ENCODE assay signal across 22 cellular contexts in the genomic region with DNA sequence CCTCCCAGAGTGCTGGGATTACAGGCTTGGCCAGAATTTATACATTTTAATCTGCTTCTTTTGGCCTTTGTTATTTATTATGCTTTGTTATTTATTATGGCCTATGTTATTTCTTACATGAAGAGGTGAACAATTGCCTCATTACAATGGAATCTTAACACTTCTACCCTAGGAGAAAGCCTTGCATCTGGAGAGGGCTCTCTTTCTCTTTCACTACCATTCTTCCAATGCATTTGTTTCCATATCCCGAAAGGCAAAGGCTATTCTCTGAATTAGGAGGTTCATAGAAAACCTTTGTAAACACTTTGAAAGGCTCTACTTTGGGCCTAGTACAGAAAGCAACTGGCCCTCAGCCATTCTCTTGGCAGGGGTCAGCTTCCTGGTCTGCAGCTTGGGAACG.
"Had no signal": no experiment of that assay in that cellular context is flagged by ENCODE, and none has a peak within 500 bp of the region (broad histone marks: within the 10 kb centered on the region; RNA-seq: fewer than 3 reads in every experiment).

No MANE protein-coding gene starts in this region.

- H3K4me1 Mint-ChIP-seq: IgD-negative memory B cell, T-cell had no signal

- H3K4me2 ChIP-seq: SK-N-SH had no signal

- H3K4me3 Mint-ChIP-seq: IgD-negative memory B cell, T-cell had no signal

- H3K9me2 ChIP-seq: SK-N-SH had no signal

- H3K27ac ChIP-seq: RWPE1 had no signal

- H3K27ac Mint-ChIP-seq: IgD-negative memory B cell, T-cell had no signal

- H3K9me3 ChIP-seq: SK-N-SH had no signal

- H3K9ac ChIP-seq: SK-N-SH had no signal

- H3K9me3 Mint-ChIP-seq: T-cell had no signal

- DNase-seq: NCI-H1092; NCI-H1105 treated with DMSO at 0.1 percent for 48 hours; NCI-H1417 treated with DMSO at 0.1 percent for 48 hours; NCI-H146; NCI-H1694 treated with DMSO at 0.1 percent for 48 hours; NCI-H1930; NCI-H2081; NCI-H2107; NCI-H2227 treated with DMSO at 0.1 percent for 48 hours; NCI-H524; NCI-H526 treated with DMSO at 0.1 percent for 48 hours; NCI-H82; NK-92 treated with Interleukin-12 subunit alpha and Interleukin-12 subunit beta, amount 100 ng/mL, for 24 hours; PC-3; SHP77; SK-N-SH; SW 1271; T-cell had no signal

- H3K36me3 Mint-ChIP-seq: IgD-negative memory B cell, T-cell had no signal

- H3K4me3 ChIP-seq: K562 had no signal

- ATAC-seq: K562, Panc1, PC-3, T-cell had no signal
